Comparison of ENCODE assay signal across 13 cellular contexts in the genomic region with DNA sequence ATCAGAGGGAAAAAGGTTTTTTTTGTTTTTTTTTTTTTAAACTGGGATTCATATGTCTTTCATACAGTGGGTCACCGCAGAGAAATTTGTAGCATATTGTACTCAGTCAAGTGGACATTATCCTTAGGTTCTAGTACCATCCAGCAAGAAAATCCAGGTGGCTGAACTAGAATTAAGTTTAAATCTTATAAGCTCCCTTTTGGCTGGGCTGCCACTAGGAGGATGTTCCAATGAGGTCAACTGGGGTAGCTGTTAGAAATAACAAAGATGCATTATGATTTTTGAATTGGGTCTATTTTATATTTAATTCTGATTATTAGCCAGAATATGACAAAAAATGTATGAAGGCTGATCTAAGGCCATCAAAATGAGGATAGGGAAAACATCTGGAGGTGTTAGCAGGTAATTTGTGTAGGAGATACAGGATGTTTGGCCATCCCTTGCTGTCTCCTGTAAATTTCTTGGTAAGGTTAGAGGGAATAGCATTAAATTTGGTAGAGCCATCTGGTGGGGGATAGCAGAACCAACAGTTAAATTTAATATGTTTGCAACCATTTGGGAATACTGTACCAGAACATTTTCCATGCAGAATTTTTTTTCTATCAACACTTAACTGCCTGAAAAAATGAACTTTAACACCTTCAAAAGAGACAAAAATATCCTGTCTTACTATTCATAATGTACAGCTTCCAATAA.
DNase-seq lines count a peak whose midpoint lies in the region; ATAC-seq and TF ChIP-seq lines count a peak whose summit lies in the region.
"Had no signal": no experiment of that assay in that cellular context is flagged by ENCODE, and none has a peak within 500 bp of the region (broad histone marks: within the 10 kb centered on the region; RNA-seq: fewer than 3 reads in every experiment).

No MANE protein-coding gene starts in this region.

- no peak overlapping the region for H3K27ac Mint-ChIP-seq in activated CD8-positive, alpha-beta T cell treated with anti-CD3 and anti-CD28 coated beads for 36 hours
- H3K27ac Mint-ChIP-seq in activated CD8-positive, alpha-beta T cell treated with anti-CD3 and anti-CD28 coated beads, Interleukin-2, amount 10 ng/mL, durations not matched to agents 7 days and 5 days, result no peak overlapping the region
- H3K27ac Mint-ChIP-seq in chondrocyte (ENCODE audit: unreplicated experiment), result no peak overlapping the region
- H3K27ac Mint-ChIP-seq: stimulated activated naive B cell treated with anti-CD40 and anti-IgM and Interleukin-4, amounts not matched to agents 10 μg/mL and 1 μg/mL and 100 μg/mL, for 72 hours; T-helper 1 cell treated with Interleukin-12 subunit alpha and Interleukin-12 subunit beta and Interleukin-4 antibody, amounts not matched to agents 30 μg/mL and 1 μg/mL, for 36 hours had no signal

- no peaks in the 10 kb centered on the region for H3K36me3 Mint-ChIP-seq in activated CD8-positive, alpha-beta T cell treated with anti-CD3 and anti-CD28 coated beads for 36 hours (ENCODE audit: low read depth)
- H3K36me3 Mint-ChIP-seq in activated CD8-positive, alpha-beta T cell treated with anti-CD3 and anti-CD28 coated beads, Interleukin-2, amount 10 ng/mL, durations not matched to agents 7 days and 5 days (ENCODE audit: low read depth), result peaks cover 5% of the 10 kb centered on the region
- peaks cover 2% of the 10 kb centered on the region for H3K36me3 Mint-ChIP-seq in chondrocyte (ENCODE audit: low read depth)
- H3K36me3 Mint-ChIP-seq: stimulated activated naive B cell treated with anti-CD40 and anti-IgM and Interleukin-4, amounts not matched to agents 10 μg/mL and 1 μg/mL and 100 μg/mL, for 72 hours had no signal

- no peaks in the 10 kb centered on the region for H3K36me3 ChIP-seq in testis (ENCODE audit: low read depth, missing control alignments)
- H3K36me3 ChIP-seq: esophagus squamous epithelium, left lung had no signal

- H3K9me3 ChIP-seq in testis, result no peaks in the 10 kb centered on the region
- H3K9me3 ChIP-seq: esophagus squamous epithelium, left lung had no signal

- DNase-seq in activated CD8-positive, alpha-beta T cell treated with anti-CD3 and anti-CD28 coated beads for 36 hours, result no peak
- no peak for DNase-seq in activated CD8-positive, alpha-beta T cell treated with anti-CD3 and anti-CD28 coated beads, Interleukin-2, amount 10 ng/mL, durations not matched to agents 7 days and 5 days
- DNase-seq in NCI-H524 treated with DMSO at 0.1 percent for 48 hours (lab: John Stamatoyannopoulos, UW) (peak; percentile 85), chondrocyte (ENCODE audit: low spot score) (no peak), retinal pigment epithelial cell (ENCODE audit: low read depth) (no peak), testis (no peak), hypothalamus (lab: John Stamatoyannopoulos, UW) (no peak)
- DNase-seq: esophagus squamous epithelium; left lung; NK-92 treated with Interleukin-12 subunit alpha and Interleukin-12 subunit beta, amount 100 ng/mL, for 24 hours; stimulated activated naive B cell treated with anti-CD40 and anti-IgM and Interleukin-4, amounts not matched to agents 10 μg/mL and 1 μg/mL and 100 μg/mL, for 72 hours had no signal

- H3K9me3 Mint-ChIP-seq in activated CD8-positive, alpha-beta T cell treated with anti-CD3 and anti-CD28 coated beads for 36 hours, result peaks cover 2% of the 10 kb centered on the region
- peaks cover 8% of the 10 kb centered on the region for H3K9me3 Mint-ChIP-seq in activated CD8-positive, alpha-beta T cell treated with anti-CD3 and anti-CD28 coated beads, Interleukin-2, amount 10 ng/mL, durations not matched to agents 7 days and 5 days (ENCODE audit: insufficient read depth)
- peaks cover 8% of the 10 kb centered on the region for H3K9me3 Mint-ChIP-seq in chondrocyte (ENCODE audit: low read depth)
- H3K9me3 Mint-ChIP-seq: stimulated activated naive B cell treated with anti-CD40 and anti-IgM and Interleukin-4, amounts not matched to agents 10 μg/mL and 1 μg/mL and 100 μg/mL, for 72 hours had no signal

- no peaks in the 10 kb centered on the region for H3K4me1 ChIP-seq in testis
- H3K4me1 ChIP-seq: esophagus squamous epithelium, left lung had no signal

- H3K4me1 Mint-ChIP-seq in activated CD8-positive, alpha-beta T cell treated with anti-CD3 and anti-CD28 coated beads for 36 hours (ENCODE audit: low read depth), result no peaks in the 10 kb centered on the region
- peaks cover 7% of the 10 kb centered on the region for H3K4me1 Mint-ChIP-seq in activated CD8-positive, alpha-beta T cell treated with anti-CD3 and anti-CD28 coated beads, Interleukin-2, amount 10 ng/mL, durations not matched to agents 7 days and 5 days (ENCODE audit: low read depth)
- H3K4me1 Mint-ChIP-seq in chondrocyte (ENCODE audit: low read depth), result no peaks in the 10 kb centered on the region
- H3K4me1 Mint-ChIP-seq: stimulated activated naive B cell treated with anti-CD40 and anti-IgM and Interleukin-4, amounts not matched to agents 10 μg/mL and 1 μg/mL and 100 μg/mL, for 72 hours had no signal

- no peak for ATAC-seq in activated CD8-positive, alpha-beta T cell treated with anti-CD3 and anti-CD28 coated beads for 36 hours
- no peak for ATAC-seq in activated CD8-positive, alpha-beta T cell treated with anti-CD3 and anti-CD28 coated beads, Interleukin-2, amount 10 ng/mL, durations not matched to agents 7 days and 5 days
- no peak for ATAC-seq in HG02981 (IDR thresholded peaks at IDR 0.05; ENCODE audit: unreplicated experiment)
- ATAC-seq: left lung; stimulated activated naive B cell treated with anti-CD40 and anti-IgM and Interleukin-4, amounts not matched to agents 10 μg/mL and 1 μg/mL and 100 μg/mL, for 72 hours had no signal

- no peak overlapping the region for H3K4me3 Mint-ChIP-seq in activated CD8-positive, alpha-beta T cell treated with anti-CD3 and anti-CD28 coated beads for 36 hours
- H3K4me3 Mint-ChIP-seq in activated CD8-positive, alpha-beta T cell treated with anti-CD3 and anti-CD28 coated beads, Interleukin-2, amount 10 ng/mL, durations not matched to agents 7 days and 5 days, result no peak overlapping the region
- no peak overlapping the region for H3K4me3 Mint-ChIP-seq in chondrocyte (ENCODE audit: unreplicated experiment)
- H3K4me3 Mint-ChIP-seq: stimulated activated naive B cell treated with anti-CD40 and anti-IgM and Interleukin-4, amounts not matched to agents 10 μg/mL and 1 μg/mL and 100 μg/mL, for 72 hours; T-helper 1 cell treated with Interleukin-12 subunit alpha and Interleukin-12 subunit beta and Interleukin-4 antibody, amounts not matched to agents 30 μg/mL and 1 μg/mL, for 36 hours had no signal

- TF ChIP-seq POLR2A in testis (IDR thresholded peaks at IDR 0.05), result no peak

- no peak overlapping the region for H3K27ac ChIP-seq in testis
- H3K27ac ChIP-seq: esophagus squamous epithelium, left lung had no signal

- POLR2A ChIA-PET in activated CD8-positive, alpha-beta T cell treated with anti-CD3 and anti-CD28 coated beads for 36 hours (lab: Charles Lee), result no interaction called here
- POLR2A ChIA-PET in activated CD8-positive, alpha-beta T cell treated with anti-CD3 and anti-CD28 coated beads, Interleukin-2, amount 10 ng/mL, durations not matched to agents 7 days and 5 days (lab: Charles Lee), result no interaction called here

- TF ChIP-seq CTCF in activated CD8-positive, alpha-beta T cell treated with anti-CD3 and anti-CD28 coated beads for 36 hours (IDR thresholded peaks at IDR 0.05), result peak; percentile 11
- TF ChIP-seq CTCF in chondrocyte (IDR thresholded peaks at IDR 0.05) (peak; percentile 49), retinal pigment epithelial cell (conservative IDR thresholded peaks at IDR 0.05; ENCODE audit: low read depth, low read length) (peak; percentile 4), testis (IDR thresholded peaks at IDR 0.05) (no peak)

- H3K27me3 ChIP-seq in testis, result no peaks in the 10 kb centered on the region
- H3K27me3 ChIP-seq: esophagus squamous epithelium, left lung had no signal

- no peaks in the 10 kb centered on the region for H3K27me3 Mint-ChIP-seq in activated CD8-positive, alpha-beta T cell treated with anti-CD3 and anti-CD28 coated beads for 36 hours
- no peaks in the 10 kb centered on the region for H3K27me3 Mint-ChIP-seq in activated CD8-positive, alpha-beta T cell treated with anti-CD3 and anti-CD28 coated beads, Interleukin-2, amount 10 ng/mL, durations not matched to agents 7 days and 5 days (ENCODE audit: low read depth)
- H3K27me3 Mint-ChIP-seq in chondrocyte (ENCODE audit: low read depth), result no peaks in the 10 kb centered on the region
- H3K27me3 Mint-ChIP-seq: stimulated activated naive B cell treated with anti-CD40 and anti-IgM and Interleukin-4, amounts not matched to agents 10 μg/mL and 1 μg/mL and 100 μg/mL, for 72 hours had no signal

- CTCF ChIA-PET in activated CD8-positive, alpha-beta T cell treated with anti-CD3 and anti-CD28 coated beads for 36 hours (lab: Charles Lee), result interaction anchor here (0.7 kb wide), 1 partner anchor 19 kb away, joined by 3 read pairs; no protein-coding TSS in a partner anchor
- CTCF ChIA-PET in activated CD8-positive, alpha-beta T cell treated with anti-CD3 and anti-CD28 coated beads, Interleukin-2, amount 10 ng/mL, durations not matched to agents 7 days and 5 days (lab: Charles Lee), result interaction anchor here (0.7 to 1.7 kb wide), 3 partner anchors 18 to 578 kb away, joined by 3 to 4 read pairs (median 3); no protein-coding TSS in a partner anchor

- WGBS in testis, 2 donors, result 88 to 100% methylated on average over 1 of the region's 1 CpG

- no peak overlapping the region for H3K4me3 ChIP-seq in retinal pigment epithelial cell (ENCODE audit: low read length)
- no peak overlapping the region for H3K4me3 ChIP-seq in testis
- H3K4me3 ChIP-seq: esophagus squamous epithelium, left lung had no signal

- intact Hi-C loops in activated CD8-positive, alpha-beta T cell treated with anti-CD3 and anti-CD28 coated beads for 36 hours (cut with micrococcal nuclease), result loop anchor here (5.0 kb wide), 1 partner anchor 348 kb away; no protein-coding TSS in a partner anchor
- intact Hi-C loops in testis (cut with DNase I; ENCODE audit: low total_unique reads), result no loop called here

Comparison
In these comparisons a context has a peak if more than half of its experiments do, and no peak if none do; other contexts are left out.
1. CTCF ChIP-seq: peak in activated CD8-positive, alpha-beta T cell treated with anti-CD3 and anti-CD28 coated beads for 36 hours (single experiment), chondrocyte (single experiment) and retinal pigment epithelial cell (single experiment); none in testis (0 of 3).